Comparison of ENCODE assay signal across 8 cellular contexts in the genomic region with DNA sequence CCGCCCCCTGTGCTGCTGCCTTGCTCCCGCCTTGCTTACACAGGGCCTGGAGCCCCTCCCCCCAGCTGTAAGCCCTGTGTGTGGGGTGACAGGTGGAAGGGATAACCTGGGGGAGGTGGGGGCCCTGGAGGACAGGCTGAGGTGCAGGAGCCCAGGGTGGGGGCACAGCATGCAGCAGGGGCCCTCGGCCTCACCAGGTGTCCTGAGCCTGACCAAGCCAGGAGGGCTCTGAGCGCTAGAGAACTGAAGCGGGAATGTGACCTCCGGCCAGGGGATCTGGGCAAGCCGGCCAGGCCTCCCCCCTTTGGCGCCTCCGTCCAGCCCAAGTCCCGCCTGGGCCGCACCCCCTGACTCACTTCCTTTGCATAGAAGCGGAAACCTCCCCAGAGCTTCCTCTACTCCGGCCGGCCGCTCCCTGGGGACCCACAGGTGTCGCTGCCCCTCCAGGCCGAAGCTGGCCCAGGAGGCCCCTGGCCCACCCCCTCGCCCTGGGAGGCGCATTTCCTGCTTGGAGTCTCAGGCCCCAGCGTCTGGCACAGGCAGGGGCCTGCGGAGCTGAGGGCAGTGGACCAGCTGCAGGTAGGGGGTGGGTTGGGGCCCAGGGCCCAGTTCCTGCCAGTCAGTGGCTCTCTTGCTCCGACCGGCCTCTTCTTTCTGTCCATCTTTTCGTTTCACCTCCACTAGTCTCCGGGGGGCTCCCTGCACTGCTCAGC.
DNase-seq lines count a peak whose midpoint lies in the region; ATAC-seq and TF ChIP-seq lines count a peak whose summit lies in the region.

A gene (plus strand): TSS at position 398 of the 713 bp plus-strand sequence. CDS start 964 bp downstream, outside the sequence.

- H3K36me3 Mint-ChIP-seq in stimulated activated naive CD8-positive, alpha-beta T cell treated with anti-CD3 and anti-CD28 coated beads, Interleukin-15, Interleukin-2, amounts not matched to agents 100 ng/mL and 50 ng/mL, for 24 hours (ENCODE audit: low read depth): peaks cover 4% of the 10 kb centered on the region

- peak within 1 kb of the TSS; percentile 82 for H3K4me3 Mint-ChIP-seq in stimulated activated naive CD8-positive, alpha-beta T cell treated with anti-CD3 and anti-CD28 coated beads, Interleukin-15, Interleukin-2, amounts not matched to agents 100 ng/mL and 50 ng/mL, for 24 hours

- peak within 1 kb of the TSS; percentile 94 for H3K27ac ChIP-seq in RWPE1

- POLR2A ChIA-PET in RWPE1 (lab: Yijun Ruan, JAX; ENCODE audit: low non-redundant PET): interaction anchor here (0.6 to 1.7 kb wide), 6 partner anchors 9 to 300 kb away, joined by 3 to 9 read pairs (median 4); a partner anchor contains a TSS

- peak within 1 kb of the TSS; percentile 63 for H3K27ac Mint-ChIP-seq in stimulated activated naive CD8-positive, alpha-beta T cell treated with anti-CD3 and anti-CD28 coated beads, Interleukin-15, Interleukin-2, amounts not matched to agents 100 ng/mL and 50 ng/mL, for 24 hours

- no peaks in the 10 kb centered on the region for H3K27me3 Mint-ChIP-seq in stimulated activated naive CD8-positive, alpha-beta T cell treated with anti-CD3 and anti-CD28 coated beads, Interleukin-15, Interleukin-2, amounts not matched to agents 100 ng/mL and 50 ng/mL, for 24 hours

- TF ChIP-seq CTCF in AG09309 (IDR thresholded peaks at IDR 0.05; ENCODE audit: control insufficient read depth, insufficient read depth, low read depth, low read length, missing control alignments) (peak; percentile 39), RWPE1 (conservative IDR thresholded peaks at IDR 0.05; ENCODE audit: low read depth) (peak; percentile 73), choroid plexus epithelial cell (conservative IDR thresholded peaks at IDR 0.05; ENCODE audit: low read depth, low read length) (peak; percentile 15)

- ATAC-seq in GM18519 (IDR thresholded peaks at IDR 0.05; ENCODE audit: low FRiP score, unreplicated experiment) (peak; percentile 39), HG03039 (IDR thresholded peaks at IDR 0.05; ENCODE audit: unreplicated experiment) (peak; percentile 43)

- H3K9me3 Mint-ChIP-seq in stimulated activated naive CD8-positive, alpha-beta T cell treated with anti-CD3 and anti-CD28 coated beads, Interleukin-15, Interleukin-2, amounts not matched to agents 100 ng/mL and 50 ng/mL, for 24 hours: no peaks in the 10 kb centered on the region

- DNase-seq in AG09309 (ENCODE audit: low read depth) (no peak), RWPE1 (ENCODE audit: low spot score) (peak; percentile 97), choroid plexus epithelial cell (ENCODE audit: low read depth) (peak; percentile 78), kidney tubule cell (ENCODE audit: low spot score) (peak; percentile 96), DMS 273 (lab: John Stamatoyannopoulos, UW; ENCODE audit: unreplicated experiment) (no peak)

- H3K4me1 Mint-ChIP-seq in stimulated activated naive CD8-positive, alpha-beta T cell treated with anti-CD3 and anti-CD28 coated beads, Interleukin-15, Interleukin-2, amounts not matched to agents 100 ng/mL and 50 ng/mL, for 24 hours (ENCODE audit: low read depth): peaks cover 10% of the 10 kb centered on the region

- CTCF ChIA-PET in RWPE1 (lab: Yijun Ruan, JAX): interaction anchor here (0.6 to 2.2 kb wide), 9 partner anchors 8 to 173 kb away, joined by 3 to 13 read pairs (median 3); a partner anchor contains a TSS

- H3K4me3 ChIP-seq in AG09309 (ENCODE audit: control insufficient read depth, low read depth, low read length): peak within 1 kb of the TSS; percentile 87
- peak within 1 kb of the TSS; percentile 67 for H3K4me3 ChIP-seq in choroid plexus epithelial cell (ENCODE audit: low read depth, low read length)

Comparison
In these comparisons a context has a peak if more than half of its experiments do, and no peak if none do; other contexts are left out.
1. DNase-seq: peak in RWPE1 (single experiment), choroid plexus epithelial cell (single experiment) and kidney tubule cell (single experiment); none in AG09309 (single experiment) and DMS 273 (single experiment).
2. CTCF ChIP-seq: peak in every context shown above with its lines; median percentile 73 in RWPE1; 39 in AG09309; 15 in choroid plexus epithelial cell.